In genomic region chr2:221153226-221153625, GRCh38 we compare ENCODE assay signal across 26 cellular contexts.
DNase-seq lines count a peak whose midpoint lies in the region; ATAC-seq lines count a peak whose summit lies in the region.
"Had no signal": no experiment of that assay in that cellular context is flagged by ENCODE, and none has a peak within 500 bp of the region (broad histone marks: within the 10 kb centered on the region; RNA-seq: fewer than 3 reads in every experiment).

No MANE protein-coding gene starts in this region.

- DNase-seq in NCI-H1048 (lab: John Stamatoyannopoulos, UW) = peak; percentile 8
- DNase-seq in NCI-H2081 treated with DMSO at 0.1 percent for 48 hours (lab: John Stamatoyannopoulos, UW) = peak; percentile 20
- DNase-seq in epidermal melanocyte (ENCODE audit: insufficient read length, low spot score) = peak; percentile 19
- peak; percentile 95 for DNase-seq in pons (ENCODE audit: low spot score)
- DNase-seq in NCI-H510A (lab: John Stamatoyannopoulos, UW) = no peak
- DNase-seq: activated CD4-positive, alpha-beta memory T cell treated with anti-CD3 and anti-CD28 coated beads for 36 hours; activated CD4-positive, alpha-beta T cell treated with anti-CD3 and anti-CD28 coated beads for 1 hour; activated naive CD4-positive, alpha-beta T cell; activated naive CD8-positive, alpha-beta T cell treated with anti-CD3 and anti-CD28 coated beads, Interleukin-2, amount 50 U/mL, for 24 hours; colonic mucosa; DND-41; effector CD4-positive, alpha-beta T cell; GF-D8; glutamatergic neuron; left ventricle myocardium superior; NCI-H2029 treated with DMSO at 0.1 percent for 48 hours; NCI-H526; Peyer's patch; psoas muscle; SHP77; stimulated activated CD4-positive, alpha-beta T cell treated with anti-CD3 and anti-CD28 coated beads, Interleukin-4, amount 100 ng/mL, for 1 hour; stomach; tibial artery had no signal

- ATAC-seq in GM21367 (IDR thresholded peaks at IDR 0.05; ENCODE audit: unreplicated experiment) (no peak), HG02610 (IDR thresholded peaks at IDR 0.05; ENCODE audit: unreplicated experiment) (no peak)
- ATAC-seq: activated naive CD8-positive, alpha-beta T cell treated with anti-CD3 and anti-CD28 coated beads, Interleukin-2, amount 50 U/mL, for 24 hours; HCT116; left ventricle myocardium superior; psoas muscle had no signal
